ENCODE assay signal across 9 cellular contexts in the genomic region with DNA sequence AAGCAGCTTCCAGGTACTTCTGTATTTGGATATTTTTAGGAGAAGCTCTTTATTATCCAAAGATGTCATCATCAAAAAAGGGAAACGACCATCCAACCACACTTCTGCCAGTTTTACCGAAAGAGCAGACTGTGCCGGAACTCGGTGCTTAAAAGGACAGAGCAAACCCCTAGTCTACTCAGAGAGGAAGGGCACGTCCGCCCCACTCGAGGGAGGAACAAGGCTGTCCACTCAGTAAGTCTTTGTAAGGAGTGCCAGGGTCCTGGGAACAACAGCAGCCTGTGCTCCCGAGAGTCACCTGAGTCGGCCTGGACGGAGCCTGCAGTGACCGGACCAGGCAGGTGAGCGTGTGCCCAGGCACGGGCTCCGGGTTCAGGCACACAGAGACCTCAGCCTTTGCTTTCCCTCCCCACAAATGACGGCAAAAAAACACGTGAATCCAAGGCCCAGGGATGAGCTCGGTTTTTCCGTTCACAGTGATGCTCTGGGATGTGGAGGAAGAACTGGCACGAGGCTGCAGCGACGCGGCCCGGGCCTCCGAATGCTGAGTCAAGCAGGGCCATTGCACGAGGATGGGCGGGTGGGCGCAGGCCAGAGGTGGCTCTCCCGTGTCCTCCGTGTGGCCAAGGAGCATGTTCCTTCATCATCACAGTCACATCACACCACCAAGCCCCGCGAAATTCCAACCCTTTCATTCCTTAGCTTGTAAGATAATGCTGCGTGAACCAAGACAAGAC. TPM values are rescaled to one million over a fixed set of nuclear protein-coding genes. Genes with fewer than 3 reads are reported as not detected.
A peak's percentile ranks its signal among the peaks of the same experiment; 100 is the strongest.
DNase-seq lines count a peak whose midpoint lies in the region; ATAC-seq and TF ChIP-seq lines count a peak whose summit lies in the region.
"Had no signal": no experiment of that assay in that cellular context is flagged by ENCODE, and none has a peak within 500 bp of the region (broad histone marks: within the 10 kb centered on the region; RNA-seq: fewer than 3 reads in every experiment).

No MANE protein-coding gene starts in this region.

- H3K27me3 ChIP-seq in DOHH2 (ENCODE audit: control insufficient read depth, low read length) (no peaks in the 10 kb centered on the region), PC-9 (ENCODE audit: insufficient read depth, low read depth) (no peaks in the 10 kb centered on the region), heart right ventricle (peaks cover 0 to under 1% (median 0%) of the 10 kb centered on the region in 7 donors), psoas muscle (ENCODE audit: insufficient read depth in 3 of 3, low read length in 2 of 3) (peaks cover 0 to 5% (median 0%) of the 10 kb centered on the region in 3 donors)

- intact Hi-C loops in PC-9 (cut with micrococcal nuclease; ENCODE audit: unreplicated experiment) (loop anchor here (5.0 kb wide), 6 partner anchors 182 to 323 kb away; partner anchors contain the start of genes ADRM1, CABLES2, DIDO1 and RBBP8NL), heart right ventricle (cut with DNase I) (no loop called here), psoas muscle (cut with DNase I) (no loop called here), left colon (cut with DNase I, micrococcal nuclease) (no loop called here)

- CTCF ChIA-PET in PC-9 (lab: Charles Lee): interaction anchor here (0.6 to 1.6 kb wide), 2 partner anchors 19 to 48 kb away, joined by 4 to 5 read pairs; no protein-coding TSS in a partner anchor

- TF ChIP-seq CTCF in DOHH2 (IDR thresholded peaks at IDR 0.05; ENCODE audit: low read depth, low read length, poor library complexity, severe bottlenecking): no peak
- TF ChIP-seq CTCF in PC-9 (conservative IDR thresholded peaks at IDR 0.05): no peak
- no peak for TF ChIP-seq CTCF in heart right ventricle (IDR thresholded peaks at IDR 0.05)
- TF ChIP-seq CTCF in psoas muscle (IDR thresholded peaks at IDR 0.05): no peak

- H2AFZ ChIP-seq in PC-9: no peak overlapping the region

- 86 to 89% methylated on average over 32 of the region's 32 CpGs for WGBS in heart right ventricle, 2 donors
- 77 to 85% (median 80%) methylated on average over 32 of the region's 32 CpGs for WGBS in psoas muscle, 3 donors

- ATAC-seq in heart right ventricle (peak in 3 of 8 donors; percentile 1 to 14 (median 9)), psoas muscle (peak in 1 of 4 donors; percentile 3), left colon (no peak)

- H3K4me3 ChIP-seq in DOHH2 (ENCODE audit: low read length): peak overlapping the region; percentile 60
- no peak overlapping the region for H3K4me3 ChIP-seq in PC-9
- H3K4me3 ChIP-seq in heart right ventricle: peak overlapping the region in 1 of 10 donors; percentile 18
- no peak overlapping the region for H3K4me3 ChIP-seq in psoas muscle

- no peaks in the 10 kb centered on the region for H3K9me2 ChIP-seq in DOHH2 (replicated peaks; ENCODE audit: control insufficient read depth, low read length)
- H3K9me2 ChIP-seq in PC-9 (ENCODE audit: insufficient read depth): no peaks in the 10 kb centered on the region

- POLR2A ChIA-PET in PC-9 (lab: Charles Lee; ENCODE audit: unreplicated experiment): no interaction called here

- H3F3A ChIP-seq in DOHH2 (ENCODE audit: control insufficient read depth, insufficient read depth) (peaks cover 10% of the 10 kb centered on the region), PC-9 (ENCODE audit: insufficient read depth, low read depth) (peaks cover 61% of the 10 kb centered on the region)

- peaks cover 7% of the 10 kb centered on the region for H3K36me3 ChIP-seq in DOHH2 (ENCODE audit: control insufficient read depth, low read length)
- H3K36me3 ChIP-seq in PC-9 (ENCODE audit: low read depth): no peaks in the 10 kb centered on the region
- H3K36me3 ChIP-seq in heart right ventricle: no peaks in the 10 kb centered on the region
- no peaks in the 10 kb centered on the region for H3K36me3 ChIP-seq in psoas muscle (ENCODE audit: insufficient read depth in 1 of 2, low read depth in 1 of 2)

- peaks cover 64% of the 10 kb centered on the region for H3K4me1 ChIP-seq in DOHH2 (ENCODE audit: control insufficient read depth, low read length)
- peaks cover 80% of the 10 kb centered on the region for H3K4me1 ChIP-seq in PC-9 (replicated peaks; ENCODE audit: insufficient read depth)
- peaks cover 10 to 46% (median 34%) of the 10 kb centered on the region in 9 donors for H3K4me1 ChIP-seq in heart right ventricle
- H3K4me1 ChIP-seq in psoas muscle: peaks cover 24% of the 10 kb centered on the region

- peak overlapping the region; percentile 64 for H3K27ac ChIP-seq in DOHH2 (ENCODE audit: low read depth, low read length)
- peak overlapping the region; percentile 99 for H3K27ac ChIP-seq in PC-9
- peak overlapping the region; percentile 72 to 95 (median 90) for H3K27ac ChIP-seq in heart right ventricle
- H3K27ac ChIP-seq in psoas muscle: peak overlapping the region; percentile 68

- H3K79me2 ChIP-seq in DOHH2 (ENCODE audit: control insufficient read depth, low read length): no peaks in the 10 kb centered on the region; the same call in 1 of the 2 replicates
- H3K79me2 ChIP-seq in PC-9 (ENCODE audit: low read depth): peaks cover 27% of the 10 kb centered on the region

- no peak for DNase-seq in PC-9
- no peak for DNase-seq in heart right ventricle
- DNase-seq in psoas muscle: peak in 1 of 2 donors; percentile 66
- no peak for DNase-seq in left colon
- no peak for DNase-seq in NCI-H1092 (lab: John Stamatoyannopoulos, UW)
- DNase-seq in SK-N-DZ (ENCODE audit: low spot score): no peak
- DNase-seq in iPS-NIHi7 (ENCODE audit: extremely low spot score): no peak
- DNase-seq: DMS 273 treated with DMSO at 0.1 percent for 48 hours had no signal

- H3K9me3 ChIP-seq in DOHH2 (ENCODE audit: control insufficient read depth, insufficient read depth, low read length) (peaks cover 10% of the 10 kb centered on the region), PC-9 (ENCODE audit: insufficient read depth, low read depth) (no peaks in the 10 kb centered on the region), heart right ventricle (no peaks in the 10 kb centered on the region), psoas muscle (no peaks in the 10 kb centered on the region)

- H3K4me2 ChIP-seq in DOHH2 (ENCODE audit: low read length) (peak overlapping the region; percentile 75), PC-9 (peak overlapping the region; percentile 89)

- no peaks in the 10 kb centered on the region for H4K20me1 ChIP-seq in DOHH2 (ENCODE audit: control insufficient read depth, insufficient read depth, low read depth, low read length)
- no peaks in the 10 kb centered on the region for H4K20me1 ChIP-seq in PC-9 (ENCODE audit: insufficient read depth)

- no TSS peak for BruUV-seq in PC-9 (replicated peaks; lab: Mats Ljungman, UMichigan)

RNA-seq across cellular contexts. Expression of gene SLCO4A1, which starts 17.4 kb away (rescaled TPM):
- total RNA-seq in PC-9 (2021) (14.1 and 19.3 TPM in 2 replicates), heart right ventricle (10 to 100 TPM in 3 of 10 donors, 1 to 10 TPM in 7; 1.5 to 34.3 (median 4.9) TPM), psoas muscle (10 to 100 TPM in 1 of 4 donors, 1 to 10 TPM in 3; 5.3 to 12.8 (median 8.7) TPM), left colon (10 to 100 TPM; 15.0 to 22.2 TPM)
- polyA plus RNA-seq in heart right ventricle (10 to 100 TPM; 21.7 to 52.7 TPM), psoas muscle (10 to 100 TPM in 2 of 3 donors, 1 to 10 TPM in 1; 9.8 to 38.5 (median 17.5) TPM)
- polyA plus RNA-seq in SK-N-DZ (2014; cell fraction: cytosol; rRNA removed): 12.0 and 18.7 TPM in 2 replicates
- 32.1 and 36.3 TPM in 2 replicates for polyA plus RNA-seq in SK-N-DZ (2014; cell fraction: nucleus; rRNA removed)
